Comparison of ENCODE assay signal across 9 cellular contexts in genomic region chr21:33199516-33200217, GRCh38. TPM values are rescaled to one million over a fixed set of nuclear protein-coding genes. Genes with fewer than 3 reads are reported as not detected.
A peak's percentile ranks its signal among the peaks of the same experiment; 100 is the strongest.
DNase-seq lines count a peak whose midpoint lies in the region; ATAC-seq lines count a peak whose summit lies in the region.
"Had no signal": no experiment of that assay in that cellular context is flagged by ENCODE, and none has a peak within 500 bp of the region (broad histone marks: within the 10 kb centered on the region; RNA-seq: fewer than 3 reads in every experiment).

No MANE protein-coding gene starts in this region.

- peaks cover 17 to 54% (median 37%) of the 10 kb centered on the region in 4 donors for H3K4me1 Mint-ChIP-seq in CD4-positive, CD25-positive, alpha-beta regulatory T cell

- H3K56ac ChIP-seq in mesendoderm (ENCODE audit: low read length): no peak overlapping the region

- H3K36me3 ChIP-seq in CD4-positive, CD25-positive, alpha-beta regulatory T cell (ENCODE audit: control insufficient read depth, insufficient read depth, low read length): no peaks in the 10 kb centered on the region
- H3K36me3 ChIP-seq in mesendoderm (ENCODE audit: control insufficient read depth, insufficient read depth, low read length): no peaks in the 10 kb centered on the region

- H3K4me3 Mint-ChIP-seq in CD4-positive, CD25-positive, alpha-beta regulatory T cell: peak overlapping the region in 1 of 4 donors; percentile 21
- H3K4me3 Mint-ChIP-seq: T-helper 1 cell treated with Interleukin-12 subunit alpha and Interleukin-12 subunit beta and Interleukin-4 antibody, amounts not matched to agents 30 μg/mL and 1 μg/mL, for 36 hours had no signal

- no peaks in the 10 kb centered on the region for H3K9me3 ChIP-seq in CD4-positive, CD25-positive, alpha-beta regulatory T cell (ENCODE audit: control insufficient read depth in 2 of 2, low read length in 2 of 2)

- H3K79me2 ChIP-seq in mesendoderm (ENCODE audit: control insufficient read depth, insufficient read depth, low read length): no peaks in the 10 kb centered on the region

- H3K4me1 ChIP-seq in CD4-positive, CD25-positive, alpha-beta regulatory T cell (ENCODE audit: control insufficient read depth, insufficient read depth, low read length, poor library complexity, severe bottlenecking): peaks cover 20% of the 10 kb centered on the region
- H3K4me1 ChIP-seq in mesendoderm (ENCODE audit: control insufficient read depth, low read depth, low read length): no peaks in the 10 kb centered on the region

- no peak overlapping the region for H3K23ac ChIP-seq in mesendoderm (ENCODE audit: low read length)

- DNase-seq in CD4-positive, CD25-positive, alpha-beta regulatory T cell: peak; percentile 76 to 93 (median 85)
- peak; percentile 83 for DNase-seq in NCI-H748 (lab: John Stamatoyannopoulos, UW; ENCODE audit: unreplicated experiment)
- DNase-seq in activated CD4-positive, alpha-beta T cell treated with anti-CD3 and anti-CD28 coated beads, Interleukin-2, amount 50 U/mL, for 24 hours (ENCODE audit: low read depth in 1 of 2, low spot score in 1 of 2): peak; percentile 28 to 87
- DNase-seq in effector CD4-positive, alpha-beta T cell: peak; percentile 82
- DNase-seq in mesendoderm: peak; percentile 83
- DNase-seq in stimulated activated CD8-positive, alpha-beta memory T cell treated with anti-CD3 and anti-CD28 coated beads, Interleukin-2, amount 100 ng/mL, for 48 hours (ENCODE audit: low read depth in 2 of 2): peak; percentile 44 to 51

- no peak overlapping the region for H2BK15ac ChIP-seq in mesendoderm (replicated peaks; ENCODE audit: low read depth)

- H3K18ac ChIP-seq in mesendoderm (ENCODE audit: low read length): no peak overlapping the region

- no peak overlapping the region for H2BK120ac ChIP-seq in mesendoderm (ENCODE audit: low read depth, low read length)

- no peaks in the 10 kb centered on the region for H3K36me3 Mint-ChIP-seq in CD4-positive, CD25-positive, alpha-beta regulatory T cell

- no peak overlapping the region for H2AK5ac ChIP-seq in mesendoderm (ENCODE audit: low read length)

- no peak overlapping the region for H4K8ac ChIP-seq in mesendoderm (ENCODE audit: low read depth, low read length)

- no CpG with 5 or more reads among the region's 8 CpGs for WGBS in mesendoderm (ENCODE audit: extremely low coverage, insufficient coverage, low lambda C conversion rate)

- H2BK5ac ChIP-seq in mesendoderm (ENCODE audit: low read length): no peak overlapping the region

- no peaks in the 10 kb centered on the region for H3K27me3 ChIP-seq in CD4-positive, CD25-positive, alpha-beta regulatory T cell (ENCODE audit: control insufficient read depth, insufficient read depth, low read length)
- no peaks in the 10 kb centered on the region for H3K27me3 ChIP-seq in mesendoderm (ENCODE audit: insufficient read depth, low read length, poor library complexity)

- ATAC-seq in CD4-positive, CD25-positive, alpha-beta regulatory T cell (ENCODE audit: low read depth in 2 of 2): peak; percentile 89 to 91
- ATAC-seq in GM19351 (IDR thresholded peaks at IDR 0.05; ENCODE audit: unreplicated experiment) (peak; percentile 94), HG03571 (IDR thresholded peaks at IDR 0.05; ENCODE audit: unreplicated experiment) (peak; percentile 64)

- H3K4ac ChIP-seq in mesendoderm (ENCODE audit: low read depth, low read length): no peak overlapping the region

- H3K79me1 ChIP-seq in mesendoderm (ENCODE audit: low read length): no peaks in the 10 kb centered on the region

- H3K27ac ChIP-seq in CD4-positive, CD25-positive, alpha-beta regulatory T cell (ENCODE audit: insufficient read depth, low read length, poor library complexity, severe bottlenecking): peak overlapping the region; percentile 64
- H3K27ac ChIP-seq in mesendoderm (ENCODE audit: low read depth, low read length): no peak overlapping the region

- H3K9ac ChIP-seq in mesendoderm (ENCODE audit: low read length): no peak overlapping the region

- peak overlapping the region; percentile 60 to 76 (median 63) for H3K27ac Mint-ChIP-seq in CD4-positive, CD25-positive, alpha-beta regulatory T cell
- H3K27ac Mint-ChIP-seq: T-helper 1 cell treated with Interleukin-12 subunit alpha and Interleukin-12 subunit beta and Interleukin-4 antibody, amounts not matched to agents 30 μg/mL and 1 μg/mL, for 36 hours had no signal

- peaks cover 21% of the 10 kb centered on the region for H3K27me3 Mint-ChIP-seq in CD4-positive, CD25-positive, alpha-beta regulatory T cell

- no peak overlapping the region for H4K5ac ChIP-seq in mesendoderm (ENCODE audit: low read length)

- no peaks in the 10 kb centered on the region for H3K9me3 Mint-ChIP-seq in CD4-positive, CD25-positive, alpha-beta regulatory T cell
- H3K9me3 Mint-ChIP-seq: T-helper 1 cell treated with Interleukin-12 subunit alpha and Interleukin-12 subunit beta and Interleukin-4 antibody, amounts not matched to agents 30 μg/mL and 1 μg/mL, for 36 hours had no signal

- H3K4me2 ChIP-seq in mesendoderm (ENCODE audit: low read length): no peak overlapping the region

- H3K4me3 ChIP-seq in CD4-positive, CD25-positive, alpha-beta regulatory T cell (ENCODE audit: low read depth, low read length): peak overlapping the region; percentile 8
- H3K4me3 ChIP-seq in mesendoderm (ENCODE audit: low read length): no peak overlapping the region

RNA-seq across cellular contexts. Expression of gene IFNAR2, which starts 30.1 kb away (rescaled TPM):
- total RNA-seq in CD4-positive, CD25-positive, alpha-beta regulatory T cell: 56.9 TPM
- 100 to 1,000 TPM; 110 to 121 (median 111) TPM for polyA plus RNA-seq in CD4-positive, CD25-positive, alpha-beta regulatory T cell
- polyA plus RNA-seq in mesendoderm (2013, experiment 1 of 2): 7.5 TPM
- 7.3 TPM for polyA plus RNA-seq in mesendoderm (2013, experiment 2 of 2)
